Comparison of ENCODE assay signal across 16 cellular contexts in the genomic region with DNA sequence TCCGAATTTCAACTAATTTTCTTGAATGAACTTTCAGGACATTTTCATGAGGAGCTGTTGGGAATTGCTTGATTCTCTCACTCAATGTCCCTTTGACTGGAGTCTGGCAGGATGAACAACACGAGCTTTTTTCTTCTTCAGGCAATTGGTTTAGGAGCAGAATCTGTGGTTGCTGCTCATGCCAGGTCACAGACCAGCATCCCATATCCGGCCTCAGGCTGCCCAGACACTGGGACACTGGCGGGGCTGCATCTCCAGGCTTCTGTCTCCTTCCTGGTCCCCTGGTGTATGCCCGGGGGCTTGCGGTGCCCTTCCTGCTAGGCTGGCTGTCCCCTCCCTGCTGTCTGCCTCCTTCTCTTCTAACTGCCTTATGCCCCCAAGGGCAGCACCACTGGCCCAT.
DNase-seq lines count a peak whose midpoint lies in the region; ATAC-seq and TF ChIP-seq lines count a peak whose summit lies in the region.
"Had no signal": no experiment of that assay in that cellular context is flagged by ENCODE, and none has a peak within 500 bp of the region (broad histone marks: within the 10 kb centered on the region; RNA-seq: fewer than 3 reads in every experiment).

No MANE protein-coding gene starts in this region.

- peaks cover 6% of the 10 kb centered on the region for H3K9me3 Mint-ChIP-seq in WTC11
- peaks cover 15% of the 10 kb centered on the region for H3K9me3 Mint-ChIP-seq in stimulated activated memory B cell treated with anti-CD40 and anti-IgM and Interleukin-4, amounts not matched to agents 10 μg/mL and 1 μg/mL and 100 μg/mL, for 72 hours

- no peak for TF ChIP-seq CTCF in WTC11 (IDR thresholded peaks at IDR 0.05)

- H3K4me1 Mint-ChIP-seq in WTC11 = peaks cover 11% of the 10 kb centered on the region
- no peaks in the 10 kb centered on the region for H3K4me1 Mint-ChIP-seq in stimulated activated memory B cell treated with anti-CD40 and anti-IgM and Interleukin-4, amounts not matched to agents 10 μg/mL and 1 μg/mL and 100 μg/mL, for 72 hours
- H3K4me1 Mint-ChIP-seq: CD4-positive, CD25-positive, alpha-beta regulatory T cell had no signal

- in situ Hi-C loops in G401 (cut with HindIII; ENCODE audit: low sequenced_read_pairs) = no loop called here

- H3K27me3 ChIP-seq in H7 (ENCODE audit: control insufficient read depth, insufficient read depth, low read length) = no peaks in the 10 kb centered on the region
- H3K27me3 ChIP-seq: BLaER1 had no signal

- H3K27ac Mint-ChIP-seq in WTC11 = no peak overlapping the region
- no peak overlapping the region for H3K27ac Mint-ChIP-seq in stimulated activated memory B cell treated with anti-CD40 and anti-IgM and Interleukin-4, amounts not matched to agents 10 μg/mL and 1 μg/mL and 100 μg/mL, for 72 hours
- H3K27ac Mint-ChIP-seq: CD4-positive, CD25-positive, alpha-beta regulatory T cell had no signal

- POLR2A ChIA-PET in WTC11 (lab: Charles Lee) = no interaction called here

- H3K36me3 ChIP-seq in H7 (replicated peaks; ENCODE audit: control insufficient read depth, insufficient read depth, low read length) = no peaks in the 10 kb centered on the region
- H3K36me3 ChIP-seq: BLaER1 had no signal

- no peaks in the 10 kb centered on the region; the same call in 1 of the 2 replicates for H3K27me3 Mint-ChIP-seq in WTC11 (ENCODE audit: low read depth)
- H3K27me3 Mint-ChIP-seq in stimulated activated memory B cell treated with anti-CD40 and anti-IgM and Interleukin-4, amounts not matched to agents 10 μg/mL and 1 μg/mL and 100 μg/mL, for 72 hours = peaks cover 23% of the 10 kb centered on the region
- H3K27me3 Mint-ChIP-seq: CD4-positive, CD25-positive, alpha-beta regulatory T cell had no signal

- CTCF ChIA-PET in WTC11 (lab: Charles Lee) = interaction anchor here (0.9 kb wide), 1 partner anchor 110 kb away, joined by 3 read pairs; no protein-coding TSS in a partner anchor

- H3K4me3 ChIP-seq in H7 (ENCODE audit: insufficient read depth, low read depth, low read length) = no peak overlapping the region
- H3K4me3 ChIP-seq: A549, BLaER1, K562 had no signal

- ATAC-seq in WTC11 = peak; percentile 41; the same call in 1 of the 2 replicates
- ATAC-seq in stimulated activated memory B cell treated with anti-CD40 and anti-IgM and Interleukin-4, amounts not matched to agents 10 μg/mL and 1 μg/mL and 100 μg/mL, for 72 hours = peak; percentile 27
- ATAC-seq: A549, HCT116, K562 had no signal

- DNase-seq in G401 (ENCODE audit: low spot score) = peak; percentile 16
- no peak for DNase-seq in WTC11 (ENCODE audit: low spot score)
- DNase-seq in islet precursor cell = peak; percentile 64
- DNase-seq in H7 = no peak
- DNase-seq in DMS 273 (lab: John Stamatoyannopoulos, UW; ENCODE audit: unreplicated experiment) = no peak
- DNase-seq in AML-193 (lab: John Stamatoyannopoulos, UW) = no peak
- DNase-seq: Calu3; CD4-positive, CD25-positive, alpha-beta regulatory T cell; DMS79; EL; GF-D8 had no signal

- H3K4me3 Mint-ChIP-seq in WTC11 = no peak overlapping the region
- no peak overlapping the region for H3K4me3 Mint-ChIP-seq in stimulated activated memory B cell treated with anti-CD40 and anti-IgM and Interleukin-4, amounts not matched to agents 10 μg/mL and 1 μg/mL and 100 μg/mL, for 72 hours
- H3K4me3 Mint-ChIP-seq: CD4-positive, CD25-positive, alpha-beta regulatory T cell had no signal

- H3K36me3 Mint-ChIP-seq in WTC11 = no peaks in the 10 kb centered on the region
- peaks cover 6% of the 10 kb centered on the region for H3K36me3 Mint-ChIP-seq in stimulated activated memory B cell treated with anti-CD40 and anti-IgM and Interleukin-4, amounts not matched to agents 10 μg/mL and 1 μg/mL and 100 μg/mL, for 72 hours
- H3K36me3 Mint-ChIP-seq: CD4-positive, CD25-positive, alpha-beta regulatory T cell had no signal

TF ChIP-seq in WTC11, 78 proteins besides CTCF, POLR2A, EP300 and RAD21:
- TF ChIP-seq GTF2I (CRISPR knock-in tag; conservative IDR thresholded peaks at IDR 0.05) = no peak
- TF ChIP-seq ESRRA (CRISPR knock-in tag; IDR thresholded peaks at IDR 0.05; ENCODE audit: borderline replicate concordance) = no peak
- TF ChIP-seq, protein P1, sequence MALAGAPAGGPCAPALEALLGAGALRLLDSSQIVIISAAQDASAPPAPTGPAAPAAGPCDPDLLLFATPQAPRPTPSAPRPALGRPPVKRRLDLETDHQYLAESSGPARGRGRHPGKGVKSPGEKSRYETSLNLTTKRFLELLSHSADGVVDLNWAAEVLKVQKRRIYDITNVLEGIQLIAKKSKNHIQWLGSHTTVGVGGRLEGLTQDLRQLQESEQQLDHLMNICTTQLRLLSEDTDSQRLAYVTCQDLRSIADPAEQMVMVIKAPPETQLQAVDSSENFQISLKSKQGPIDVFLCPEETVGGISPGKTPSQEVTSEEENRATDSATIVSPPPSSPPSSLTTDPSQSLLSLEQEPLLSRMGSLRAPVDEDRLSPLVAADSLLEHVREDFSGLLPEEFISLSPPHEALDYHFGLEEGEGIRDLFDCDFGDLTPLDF (CRISPR knock-in tag; IDR thresholded peaks at IDR 0.05) = no peak
- TF ChIP-seq PRRX2 (CRISPR knock-in tag; IDR thresholded peaks at IDR 0.05) = no peak
- TF ChIP-seq SP1 (CRISPR knock-in tag; conservative IDR thresholded peaks at IDR 0.05) = no peak
- TF ChIP-seq SMAD4 (CRISPR knock-in tag; IDR thresholded peaks at IDR 0.05) = no peak

Comparison
In these comparisons a context has a peak if more than half of its experiments do, and no peak if none do; other contexts are left out.
1. DNase-seq: peak in G401 (single experiment) and islet precursor cell (single experiment); none in WTC11 (single experiment), H7 (single experiment), DMS 273 (single experiment) and AML-193 (0 of 2).